Comparison of ENCODE assay signal across 9 cellular contexts in genomic region chr2:196259507-196260481, GRCh38.
DNase-seq lines count a peak whose midpoint lies in the region; ATAC-seq and TF ChIP-seq lines count a peak whose summit lies in the region.
"Had no signal": no experiment of that assay in that cellular context is flagged by ENCODE, and none has a peak within 500 bp of the region (broad histone marks: within the 10 kb centered on the region; RNA-seq: fewer than 3 reads in every experiment).

No MANE protein-coding gene starts in this region.

- DNase-seq in DND-41, result peak; percentile 73
- peak; percentile 86 for DNase-seq in PC-3
- peak in 4 of 7 donors; percentile 26 to 58 (median 42) for DNase-seq in adrenal gland
- DNase-seq in naive B cell, result no peak
- no peak for DNase-seq in sigmoid colon
- no peak for DNase-seq in caudate nucleus (lab: John Stamatoyannopoulos, UW)
- DNase-seq in head of caudate nucleus, result no peak
- no peak for DNase-seq in NCI-H1092 treated with DMSO at 0.1 percent for 48 hours (lab: John Stamatoyannopoulos, UW)
- DNase-seq: NCI-H2081 treated with DMSO at 0.1 percent for 48 hours had no signal

- H3K4me3 ChIP-seq in DND-41 (ENCODE audit: low read depth in 1 of 2, low read length in 2 of 2) (peak overlapping the region; percentile 18 to 51), PC-3 (ENCODE audit: low read length) (0 out of 2 replicates have a peak overlapping the region, but pooled peaks have one; percentile 3), adrenal gland (no peak overlapping the region), sigmoid colon (no peak overlapping the region)

- H3K27me3 ChIP-seq in DND-41 (ENCODE audit: insufficient read depth, low read length, poor library complexity) (no peaks in the 10 kb centered on the region), PC-3 (ENCODE audit: low read length) (no peaks in the 10 kb centered on the region), adrenal gland (no peaks in the 10 kb centered on the region), sigmoid colon (no peaks in the 10 kb centered on the region)

- POLR2A ChIA-PET in PC-3 (lab: Charles Lee; ENCODE audit: unreplicated experiment), result no interaction called here

- intact Hi-C loops in PC-3 (cut with micrococcal nuclease) (no loop called here), adrenal gland (cut with DNase I) (no loop called here), sigmoid colon (cut with DNase I) (no loop called here), head of caudate nucleus (cut with DNase I) (no loop called here)

- TF ChIP-seq EP300 in sigmoid colon (IDR thresholded peaks at IDR 0.05), result no peak

- ATAC-seq in DND-41 (ENCODE audit: insufficient read depth, low read depth), result peak; percentile 52
- peak; percentile 90 for ATAC-seq in PC-3
- peak; percentile 33 to 51 for ATAC-seq in naive B cell (ENCODE audit: low read depth in 2 of 2)

- no peaks in the 10 kb centered on the region for H4K20me1 ChIP-seq in DND-41 (ENCODE audit: insufficient read depth, low read length)
- no peaks in the 10 kb centered on the region for H4K20me1 ChIP-seq in PC-3 (ENCODE audit: low read length)

- H3K79me2 ChIP-seq in DND-41 (ENCODE audit: insufficient read depth, low read length) (peaks cover 49% of the 10 kb centered on the region), PC-3 (ENCODE audit: low read length) (no peaks in the 10 kb centered on the region)

- no peak for TF ChIP-seq CTCF in DND-41 (IDR thresholded peaks at IDR 0.05; ENCODE audit: borderline replicate concordance, extremely low read depth, low read length, poor library complexity, severe bottlenecking)
- TF ChIP-seq CTCF in PC-3 (conservative IDR thresholded peaks at IDR 0.05; ENCODE audit: low read depth, low read length), result no peak
- no peak for TF ChIP-seq CTCF in adrenal gland (IDR thresholded peaks at IDR 0.05)
- no peak for TF ChIP-seq CTCF in sigmoid colon (IDR thresholded peaks at IDR 0.05)

- H3K9ac ChIP-seq in DND-41 (ENCODE audit: low read depth, low read length), result peak overlapping the region; percentile 58
- H3K9ac ChIP-seq in PC-3 (ENCODE audit: low read length), result peak overlapping the region; percentile 26; the same call in 1 of the 2 replicates

- peaks cover 28 to 58% (median 46%) of the 10 kb centered on the region in 3 donors for H3K4me1 Mint-ChIP-seq in naive B cell

- WGBS in adrenal gland, 4 donors, result 41 to 54% (median 45%) methylated on average over 7 of the region's 7 CpGs
- WGBS in sigmoid colon, 2 donors, result 66 to 78% methylated on average over 7 of the region's 7 CpGs

- H3K36me3 ChIP-seq in DND-41 (ENCODE audit: insufficient read depth, low read length), result no peaks in the 10 kb centered on the region; the same call in 1 of the 2 replicates
- no peaks in the 10 kb centered on the region for H3K36me3 ChIP-seq in PC-3 (ENCODE audit: low read depth, low read length)
- H3K36me3 ChIP-seq in adrenal gland (replicated peaks in 1 of 2), result no peaks in the 10 kb centered on the region
- H3K36me3 ChIP-seq in sigmoid colon, result no peaks in the 10 kb centered on the region

- no peaks in the 10 kb centered on the region for H3F3A ChIP-seq in PC-3 (ENCODE audit: low read length, unreplicated experiment)

- TF ChIP-seq POLR2A in adrenal gland (IDR thresholded peaks at IDR 0.05), result no peak
- no peak for TF ChIP-seq POLR2A in sigmoid colon (IDR thresholded peaks at IDR 0.05)

- peak overlapping the region; percentile 85 for H3K27ac ChIP-seq in DND-41 (ENCODE audit: low read length)
- H3K27ac ChIP-seq in PC-3 (ENCODE audit: low read length), result peak overlapping the region; percentile 90
- peak overlapping the region in 3 of 5 donors; percentile 0 to 64 (median 40) for H3K27ac ChIP-seq in adrenal gland
- H3K27ac ChIP-seq in sigmoid colon, result no peak overlapping the region
- no peak overlapping the region for H3K27ac ChIP-seq in caudate nucleus (ENCODE audit: low read depth, low read length)

- peaks cover 61% of the 10 kb centered on the region for H3K4me1 ChIP-seq in DND-41 (ENCODE audit: insufficient read depth, low read length)
- peaks cover 39% of the 10 kb centered on the region for H3K4me1 ChIP-seq in PC-3 (ENCODE audit: insufficient read depth, low read length)
- H3K4me1 ChIP-seq in adrenal gland (replicated peaks in 1 of 2), result peaks cover 4 to 20% of the 10 kb centered on the region in 2 donors
- no peaks in the 10 kb centered on the region for H3K4me1 ChIP-seq in sigmoid colon

- no peaks in the 10 kb centered on the region for H3K9me3 Mint-ChIP-seq in naive B cell

- H3K4me3 Mint-ChIP-seq in naive B cell, result peak overlapping the region in 7 of 8 donors; percentile 3 to 63 (median 52)

- CTCF ChIA-PET in PC-3 (lab: Charles Lee), result no interaction called here

- H3K27me3 Mint-ChIP-seq in naive B cell, result no peaks in the 10 kb centered on the region

- H2AFZ ChIP-seq in DND-41 (ENCODE audit: low read depth, low read length) (peak overlapping the region; percentile 11), PC-3 (ENCODE audit: low read length) (peak overlapping the region; percentile 37)

- no peaks in the 10 kb centered on the region for H3K36me3 Mint-ChIP-seq in naive B cell

- peak overlapping the region; percentile 87 to 96 (median 92) for H3K27ac Mint-ChIP-seq in naive B cell

- BruUV-seq in PC-3 (replicated peaks; lab: Mats Ljungman, UMichigan), result no TSS peak

- H3K4me2 ChIP-seq in DND-41 (ENCODE audit: insufficient read depth, low read length) (peak overlapping the region; percentile 59), PC-3 (ENCODE audit: low read length) (peak overlapping the region; percentile 52)

- H3K9me3 ChIP-seq in DND-41 (ENCODE audit: insufficient read depth, low read length, severe bottlenecking) (no peaks in the 10 kb centered on the region), PC-3 (ENCODE audit: low read length) (no peaks in the 10 kb centered on the region), adrenal gland (replicated peaks in 1 of 3) (no peaks in the 10 kb centered on the region), sigmoid colon (no peaks in the 10 kb centered on the region)

- H3K9me2 ChIP-seq in PC-3 (replicated peaks; ENCODE audit: low read length), result no peaks in the 10 kb centered on the region

Comparison
In these comparisons a context has a peak if more than half of its experiments do, and no peak if none do; other contexts are left out.
1. DNase-seq: peak in DND-41 (single experiment), PC-3 (single experiment) and adrenal gland (4 of 7); none in naive B cell (single experiment), sigmoid colon (single experiment), caudate nucleus (0 of 61), head of caudate nucleus (0 of 42) and NCI-H1092 treated with DMSO at 0.1 percent for 48 hours (single experiment).
2. H3K27ac ChIP-seq: peak in DND-41 (single experiment), PC-3 (single experiment) and adrenal gland (3 of 5); none in sigmoid colon (0 of 4) and caudate nucleus (single experiment).
3. H3K4me3 ChIP-seq: peak in DND-41 (2 of 2) and PC-3 (single experiment); none in adrenal gland (0 of 4) and sigmoid colon (0 of 4).
4. Peak in every context shown above with its lines, with median percentiles within 50 percentile points of each other: ATAC-seq.